ENCODE assay signal across 13 cellular contexts in genomic region chrX:40130207-40130606, GRCh38. TPM values are rescaled to one million over a fixed set of nuclear protein-coding genes. Genes with fewer than 3 reads are reported as not detected.
DNase-seq lines count a peak whose midpoint lies in the region; FAIRE-seq and TF ChIP-seq lines count a peak whose summit lies in the region.
"Had no signal": no experiment of that assay in that cellular context is flagged by ENCODE, and none has a peak within 500 bp of the region (broad histone marks: within the 10 kb centered on the region; RNA-seq: fewer than 3 reads in every experiment).

No MANE protein-coding gene starts in this region.

- H3K36me3 ChIP-seq in SK-N-SH (replicated peaks in 1 of 2; ENCODE audit: control insufficient read depth in 1 of 2, insufficient read depth in 2 of 2, low read length in 1 of 2), result no peaks in the 10 kb centered on the region

- no peaks in the 10 kb centered on the region for H3K9me2 ChIP-seq in SK-N-SH

- WGBS in SK-N-SH (ENCODE audit: low lambda C conversion rate), result 33% methylated on average over 6 of the region's 6 CpGs

- no peak overlapping the region for H3K4me3 ChIP-seq in SK-N-SH (ENCODE audit: low read depth in 2 of 2, low read length in 1 of 2)
- H3K4me3 ChIP-seq in fibroblast of pulmonary artery (replicated peaks; ENCODE audit: low read depth, low read length), result no peak overlapping the region

- no peak overlapping the region; a peak in 1 of 4 replicates for H3K27ac ChIP-seq in SK-N-SH (ENCODE audit: low read depth in 2 of 2, low read length in 1 of 2)

- no peak for TF ChIP-seq RAD21 in SK-N-SH (IDR thresholded peaks at IDR 0.05; ENCODE audit: low read length)

- TF ChIP-seq CTCF in SK-N-SH (IDR thresholded peaks at IDR 0.05) (no peak), fibroblast of pulmonary artery (IDR thresholded peaks at IDR 0.05; ENCODE audit: low read length, missing control alignments) (no peak)

- no peak overlapping the region for H3K9ac ChIP-seq in SK-N-SH

- FAIRE-seq in urothelium cell line (lab: Jason Lieb, UNC), result no peak

- no peaks in the 10 kb centered on the region for H3K9me3 ChIP-seq in SK-N-SH

- H3K79me2 ChIP-seq in SK-N-SH (ENCODE audit: insufficient read depth), result no peaks in the 10 kb centered on the region

- POLR2A ChIA-PET in SK-N-SH (lab: Yijun Ruan, JAX), result interaction anchor here (1.0 kb wide), 1 partner anchor 15 kb away, joined by 3 read pairs; no protein-coding TSS in a partner anchor

- H3K4me1 ChIP-seq in SK-N-SH (ENCODE audit: control insufficient read depth in 1 of 2, insufficient read depth in 2 of 2, low read depth in 1 of 2, low read length in 1 of 2), result no peaks in the 10 kb centered on the region; a peak in 1 of 4 replicates

- CTCF ChIA-PET in SK-N-SH (lab: Yijun Ruan, JAX), result no interaction called here

- H2AFZ ChIP-seq in SK-N-SH (ENCODE audit: low read depth), result no peak overlapping the region

- H4K20me1 ChIP-seq in SK-N-SH (ENCODE audit: insufficient read depth), result no peaks in the 10 kb centered on the region

- H3K27me3 ChIP-seq in SK-N-SH (ENCODE audit: insufficient read depth), result no peaks in the 10 kb centered on the region

- no peak for TF ChIP-seq EP300 in SK-N-SH (IDR thresholded peaks at IDR 0.05; ENCODE audit: borderline replicate concordance in 1 of 2, low read depth in 1 of 2, low read length in 1 of 2)

- no peaks in the 10 kb centered on the region for H3F3A ChIP-seq in SK-N-SH (replicated peaks; ENCODE audit: insufficient read depth)

- DNase-seq in H4 (ENCODE audit: low spot score) (peak; percentile 33), SK-N-SH (no peak), fibroblast of pulmonary artery (ENCODE audit: low read depth) (peak; percentile 67), urothelium cell line (ENCODE audit: low spot score) (peak; percentile 60), NCI-H2029 (lab: John Stamatoyannopoulos, UW) (no peak), activated gamma-delta T cell (lab: John Stamatoyannopoulos, UW) (no peak)
- DNase-seq in activated CD8-positive, alpha-beta memory T cell treated with anti-CD3 and anti-CD28 coated beads for 24 hours, result no peak
- DNase-seq: activated gamma-delta T cell treated with Interleukin-2 at 50 U/mL for 16 hours, cerebellar nuclear complex, DMS 273 treated with DMSO at 0.1 percent for 48 hours, naive B cell, NCI-H1092, T-helper 2 cell had no signal

- H3K4me2 ChIP-seq in SK-N-SH, result no peak overlapping the region

TF ChIP-seq in SK-N-SH, 30 proteins besides CTCF, POLR2A, EP300 and RAD21:
- TF ChIP-seq ELF1 (IDR thresholded peaks at IDR 0.05), result no peak
- TF ChIP-seq TEAD4 (IDR thresholded peaks at IDR 0.05; ENCODE audit: borderline replicate concordance, insufficient read depth), result no peak
- peak; percentile 34; the same call in 1 of the 2 replicates for TF ChIP-seq FOSL2 (IDR thresholded peaks at IDR 0.05; ENCODE audit: borderline replicate concordance, low read depth)
- no peak for TF ChIP-seq RFX5 (IDR thresholded peaks at IDR 0.05; ENCODE audit: low read length)
- no peak for TF ChIP-seq YY1 (IDR thresholded peaks at IDR 0.05; ENCODE audit: low read depth)
- TF ChIP-seq JUND (IDR thresholded peaks at IDR 0.05), result peak; percentile 35; the same call in 1 of the 2 replicates
- TF ChIP-seq, protein P1, sequence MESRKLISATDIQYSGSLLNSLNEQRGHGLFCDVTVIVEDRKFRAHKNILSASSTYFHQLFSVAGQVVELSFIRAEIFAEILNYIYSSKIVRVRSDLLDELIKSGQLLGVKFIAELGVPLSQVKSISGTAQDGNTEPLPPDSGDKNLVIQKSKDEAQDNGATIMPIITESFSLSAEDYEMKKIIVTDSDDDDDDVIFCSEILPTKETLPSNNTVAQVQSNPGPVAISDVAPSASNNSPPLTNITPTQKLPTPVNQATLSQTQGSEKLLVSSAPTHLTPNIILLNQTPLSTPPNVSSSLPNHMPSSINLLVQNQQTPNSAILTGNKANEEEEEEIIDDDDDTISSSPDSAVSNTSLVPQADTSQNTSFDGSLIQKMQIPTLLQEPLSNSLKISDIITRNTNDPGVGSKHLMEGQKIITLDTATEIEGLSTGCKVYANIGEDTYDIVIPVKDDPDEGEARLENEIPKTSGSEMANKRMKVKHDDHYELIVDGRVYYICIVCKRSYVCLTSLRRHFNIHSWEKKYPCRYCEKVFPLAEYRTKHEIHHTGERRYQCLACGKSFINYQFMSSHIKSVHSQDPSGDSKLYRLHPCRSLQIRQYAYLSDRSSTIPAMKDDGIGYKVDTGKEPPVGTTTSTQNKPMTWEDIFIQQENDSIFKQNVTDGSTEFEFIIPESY (IDR thresholded peaks at IDR 0.05; ENCODE audit: borderline replicate concordance, low read depth), result no peak
- no peak for TF ChIP-seq GABPA (IDR thresholded peaks at IDR 0.05; ENCODE audit: low read depth)

RNA-seq across cellular contexts. Expression of gene BCOR, which starts 32.4 kb away (rescaled TPM):
- 22.8 and 23.8 TPM in 2 replicates for total RNA-seq in H4 (2014; rRNA removed; shearing (Covaris generic))
- 6.9 and 8.8 TPM in 2 replicates for polyA plus RNA-seq in SK-N-SH (2012; rRNA removed)
- 8.4 and 9.4 TPM in 2 replicates for polyA plus RNA-seq in SK-N-SH (2012; cell fraction: cytosol; rRNA removed)
- 19.4 and 21.9 TPM in 2 replicates for polyA plus RNA-seq in SK-N-SH (2012; cell fraction: nucleus; rRNA removed)

Comparison
In these comparisons a context has a peak if more than half of its experiments do, and no peak if none do; other contexts are left out.
1. DNase-seq: peak in H4 (single experiment), fibroblast of pulmonary artery (single experiment) and urothelium cell line (single experiment); none in SK-N-SH (single experiment), NCI-H2029 (single experiment), activated gamma-delta T cell (single experiment) and activated CD8-positive, alpha-beta memory T cell treated with anti-CD3 and anti-CD28 coated beads for 24 hours (single experiment).